In the genomic region with DNA sequence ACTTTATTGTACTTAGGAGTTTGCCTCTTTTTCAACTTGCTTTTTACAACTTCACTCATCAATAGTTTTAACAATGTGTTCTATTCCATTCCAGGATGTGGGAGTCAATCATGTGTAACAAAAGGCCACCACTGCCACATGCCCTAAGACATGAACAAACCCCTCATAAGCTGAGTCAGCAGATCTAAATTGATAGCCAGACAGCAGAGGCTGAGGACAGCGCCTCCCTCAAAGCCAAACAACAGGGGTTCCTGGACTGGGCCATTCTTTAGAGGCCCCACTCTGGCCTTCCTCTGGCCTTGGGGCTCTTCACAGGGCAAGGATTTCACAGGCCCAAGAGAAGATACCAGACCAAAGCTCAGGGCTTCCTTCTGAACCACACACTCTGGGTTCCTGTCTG, we compare ENCODE assay signal across 17 cellular contexts.
"Had no signal": no experiment of that assay in that cellular context is flagged by ENCODE, and none has a peak within 500 bp of the region (broad histone marks: within the 10 kb centered on the region; RNA-seq: fewer than 3 reads in every experiment).

No MANE protein-coding gene starts in this region.

- H3K4me3 ChIP-seq: suprapubic skin had no signal

- DNase-seq: activated CD4-positive, alpha-beta T cell treated with anti-CD3 and anti-CD28 coated beads for 4 hours; activated CD8-positive, alpha-beta memory T cell treated with anti-CD3 and anti-CD28 coated beads, Interleukin-2, amount 50 U/mL, for 4 hours; activated CD8-positive, alpha-beta T cell treated with anti-CD3 and anti-CD28 coated beads for 36 hours; activated gamma-delta T cell treated with Interleukin-2 at 50 U/mL for 16 hours; activated naive CD8-positive, alpha-beta T cell treated with anti-CD3 and anti-CD28 coated beads for 36 hours; activated T-cell treated with anti-CD3 and anti-CD28 coated beads, Interleukin-2, amount 50 U/mL, for 72 hours; aorta; glutamatergic neuron; left colon; right cardiac atrium; stimulated activated CD4-positive, alpha-beta T cell treated with anti-CD3 and anti-CD28 coated beads, Interleukin-2, amount 100 ng/mL, for 24 hours; stimulated activated naive B cell treated with anti-CD40 and anti-IgM and Interleukin-4, amounts not matched to agents 10 μg/mL and 1 μg/mL and 100 μg/mL, for 72 hours; T1000; WERI-Rb-1 had no signal

- H3K27me3 ChIP-seq: suprapubic skin had no signal

- H3K36me3 ChIP-seq: suprapubic skin, WERI-Rb-1 had no signal

- H3K36me3 Mint-ChIP-seq: T-cell had no signal

- ATAC-seq: activated CD8-positive, alpha-beta T cell treated with anti-CD3 and anti-CD28 coated beads for 36 hours; activated T-cell treated with anti-CD3 and anti-CD28 coated beads, Interleukin-2, amount 50 U/mL, for 72 hours; esophagus mucosa; left colon; right cardiac atrium; stimulated activated naive B cell treated with anti-CD40 and anti-IgM and Interleukin-4, amounts not matched to agents 10 μg/mL and 1 μg/mL and 100 μg/mL, for 72 hours; T-cell had no signal

- H3K27me3 Mint-ChIP-seq: activated CD8-positive, alpha-beta T cell treated with anti-CD3 and anti-CD28 coated beads for 36 hours; activated naive CD8-positive, alpha-beta T cell treated with anti-CD3 and anti-CD28 coated beads for 36 hours; T-cell had no signal

- H3K9me3 ChIP-seq: suprapubic skin had no signal

- H3K4me3 Mint-ChIP-seq: activated CD8-positive, alpha-beta T cell treated with anti-CD3 and anti-CD28 coated beads for 36 hours; activated naive CD8-positive, alpha-beta T cell treated with anti-CD3 and anti-CD28 coated beads for 36 hours; activated T-cell treated with anti-CD3 and anti-CD28 coated beads, Interleukin-2, amount 50 U/mL, for 72 hours; stimulated activated naive B cell treated with anti-CD40 and anti-IgM and Interleukin-4, amounts not matched to agents 10 μg/mL and 1 μg/mL and 100 μg/mL, for 72 hours; T-cell had no signal

- H3K9me3 Mint-ChIP-seq: activated CD8-positive, alpha-beta T cell treated with anti-CD3 and anti-CD28 coated beads for 36 hours; activated naive CD8-positive, alpha-beta T cell treated with anti-CD3 and anti-CD28 coated beads for 36 hours; activated T-cell treated with anti-CD3 and anti-CD28 coated beads, Interleukin-2, amount 50 U/mL, for 72 hours; stimulated activated naive B cell treated with anti-CD40 and anti-IgM and Interleukin-4, amounts not matched to agents 10 μg/mL and 1 μg/mL and 100 μg/mL, for 72 hours; T-cell had no signal

- H3K27ac ChIP-seq: suprapubic skin, WERI-Rb-1 had no signal

- H3K27ac Mint-ChIP-seq: activated CD8-positive, alpha-beta T cell treated with anti-CD3 and anti-CD28 coated beads for 36 hours; activated naive CD8-positive, alpha-beta T cell treated with anti-CD3 and anti-CD28 coated beads for 36 hours; activated T-cell treated with anti-CD3 and anti-CD28 coated beads, Interleukin-2, amount 50 U/mL, for 72 hours; stimulated activated naive B cell treated with anti-CD40 and anti-IgM and Interleukin-4, amounts not matched to agents 10 μg/mL and 1 μg/mL and 100 μg/mL, for 72 hours; T-cell had no signal
